In the genomic region with DNA sequence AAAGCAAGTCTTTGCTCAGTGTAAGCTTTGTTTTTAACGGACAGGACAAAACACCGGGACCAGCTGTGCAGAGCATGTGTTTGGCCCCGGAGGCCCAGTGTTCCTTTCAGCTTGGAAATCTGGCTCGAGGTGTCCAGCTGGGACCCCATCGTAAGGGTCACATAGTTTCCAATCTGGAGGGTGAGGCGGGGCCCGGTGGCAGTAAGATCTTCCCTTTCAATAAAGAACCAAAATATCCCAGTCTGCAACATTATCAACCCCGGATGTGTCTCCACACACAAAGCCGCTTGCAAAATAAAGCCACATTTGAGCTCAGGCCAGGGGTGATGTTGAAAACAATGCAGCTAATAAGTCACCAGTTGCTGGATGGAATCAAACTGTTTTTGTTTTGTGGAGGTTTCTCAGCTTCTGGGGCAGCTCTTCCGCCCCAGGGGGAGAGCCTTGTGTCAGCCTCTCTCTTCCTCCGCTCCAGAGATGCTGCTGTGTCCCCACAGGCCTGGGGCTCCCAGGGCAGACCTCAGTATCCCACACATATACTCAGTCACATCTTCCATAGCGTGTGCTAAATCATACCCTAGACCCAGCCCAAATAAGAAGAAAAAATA, we compare ENCODE assay signal across 10 cellular contexts.
DNase-seq lines count a peak whose midpoint lies in the region; ATAC-seq, FAIRE-seq and TF ChIP-seq lines count a peak whose summit lies in the region.
"Had no signal": no experiment of that assay in that cellular context is flagged by ENCODE, and none has a peak within 500 bp of the region (broad histone marks: within the 10 kb centered on the region; RNA-seq: fewer than 3 reads in every experiment).

No MANE protein-coding gene starts in this region.

- no peak for TF ChIP-seq RAD21 in H1 (IDR thresholded peaks at IDR 0.05 in 1 of 2, conservative IDR thresholded peaks at IDR 0.05 in 1 of 2; ENCODE audit: low read depth in 2 of 2, low read length in 2 of 2)

- TF ChIP-seq EP300 in H1 (IDR thresholded peaks at IDR 0.05; ENCODE audit: borderline replicate concordance in 1 of 2, low read depth in 2 of 2, low read length in 2 of 2): no peak
- TF ChIP-seq EP300 in tibial nerve (IDR thresholded peaks at IDR 0.05): peak in 1 of 2 donors; percentile 88

- H3K79me2 ChIP-seq in H1 (ENCODE audit: control insufficient read depth in 1 of 2, insufficient read depth in 2 of 2, low read length in 2 of 2): no peaks in the 10 kb centered on the region

- H3K9ac ChIP-seq in H1 (replicated peaks in 1 of 4; ENCODE audit: extremely low read depth in 1 of 4, low read depth in 3 of 4, low read length in 3 of 4): no peak overlapping the region
- peak overlapping the region; percentile 56 for H3K9ac ChIP-seq in mesenchymal stem cell (ENCODE audit: low read length)

- H4K5ac ChIP-seq in H1 (ENCODE audit: insufficient read length, low read depth, low read length): no peak overlapping the region

- no peaks in the 10 kb centered on the region for H3K79me1 ChIP-seq in H1 (ENCODE audit: low read depth, low read length)
- H3K79me1 ChIP-seq in mesenchymal stem cell (replicated peaks; ENCODE audit: low read length, poor library complexity, severe bottlenecking): no peaks in the 10 kb centered on the region

- peaks cover 0 to 7% (median 1%) of the 10 kb centered on the region in 4 experiments; a peak in 2 of 7 replicates for H3K27me3 ChIP-seq in H1 (replicated peaks in 1 of 4; ENCODE audit: control insufficient read depth in 3 of 4, extremely low read depth in 1 of 4, insufficient read depth in 3 of 4, low read length in 3 of 4)
- peaks cover 21 to 58% of the 10 kb centered on the region in 2 experiments for H3K27me3 ChIP-seq in mesenchymal stem cell (ENCODE audit: control insufficient read depth in 1 of 2, insufficient read depth in 1 of 2, low read length in 2 of 2)
- peaks cover 0 to 8% of the 10 kb centered on the region in 2 donors for H3K27me3 ChIP-seq in tibial nerve

- H3K36me3 ChIP-seq in H1 (ENCODE audit: control insufficient read depth in 2 of 4, insufficient read depth in 4 of 4, low read length in 3 of 4) (no peaks in the 10 kb centered on the region), mesenchymal stem cell (ENCODE audit: control insufficient read depth in 1 of 2, insufficient read depth in 2 of 2, low read depth in 1 of 2, low read length in 2 of 2) (no peaks in the 10 kb centered on the region), tibial nerve (no peaks in the 10 kb centered on the region)

- H3K9me3 ChIP-seq in H1 (ENCODE audit: insufficient read depth in 2 of 2, low read depth in 1 of 2, low read length in 1 of 2) (no peaks in the 10 kb centered on the region), mesenchymal stem cell (ENCODE audit: control insufficient read depth, low read length) (no peaks in the 10 kb centered on the region), tibial nerve (no peaks in the 10 kb centered on the region)

- H3K27ac Mint-ChIP-seq in activated T-helper 17 cell treated with anti-CD3 and anti-CD28 coated beads, Interleukin-2, amount 50 U/mL, for 72 hours: no peak overlapping the region

- no peaks in the 10 kb centered on the region for H3K4me1 Mint-ChIP-seq in activated T-helper 17 cell treated with anti-CD3 and anti-CD28 coated beads, Interleukin-2, amount 50 U/mL, for 72 hours

- no peak overlapping the region for H2AFZ ChIP-seq in H1 (ENCODE audit: low read length)
- no peak overlapping the region for H2AFZ ChIP-seq in mesenchymal stem cell (ENCODE audit: low read depth, low read length)

- no peak overlapping the region for H3K56ac ChIP-seq in H1 (replicated peaks; ENCODE audit: insufficient read length, low read depth, low read length)

- DNase-seq in NOMO-1 (lab: John Stamatoyannopoulos, UW; ENCODE audit: unreplicated experiment in 2 of 2) (peak; percentile 36 to 72), H1 (ENCODE audit: low read depth in 1 of 2, low spot score in 2 of 2) (no peak), mesenchymal stem cell (no peak), tibial nerve (ENCODE audit: low spot score in 2 of 2) (peak; percentile 76 to 87), NCI-H446 treated with DMSO at 0.1 percent for 48 hours (lab: John Stamatoyannopoulos, UW) (no peak)
- DNase-seq: foreskin keratinocyte had no signal

- H3K14ac ChIP-seq in H1 (ENCODE audit: insufficient read length): no peak overlapping the region
- H3K14ac ChIP-seq in mesenchymal stem cell (ENCODE audit: low read length in 2 of 2): no peak overlapping the region

- no peaks in the 10 kb centered on the region for H3K36me3 Mint-ChIP-seq in activated T-helper 17 cell treated with anti-CD3 and anti-CD28 coated beads, Interleukin-2, amount 50 U/mL, for 72 hours (ENCODE audit: low read depth)

- peaks cover 2% of the 10 kb centered on the region for H3K27me3 Mint-ChIP-seq in activated T-helper 17 cell treated with anti-CD3 and anti-CD28 coated beads, Interleukin-2, amount 50 U/mL, for 72 hours

- H3K4me3 Mint-ChIP-seq in activated T-helper 17 cell treated with anti-CD3 and anti-CD28 coated beads, Interleukin-2, amount 50 U/mL, for 72 hours: no peak overlapping the region

- H3K4ac ChIP-seq in H1 (replicated peaks; ENCODE audit: insufficient read length, low read depth, low read length): no peak overlapping the region
- H3K4ac ChIP-seq in mesenchymal stem cell (ENCODE audit: low read depth in 1 of 2, low read length in 2 of 2): no peak overlapping the region

- peaks cover 4 to 15% (median 10%) of the 10 kb centered on the region in 4 experiments for H3K4me1 ChIP-seq in H1 (replicated peaks in 1 of 4; ENCODE audit: control insufficient read depth in 3 of 4, insufficient read depth in 4 of 4, low read length in 3 of 4)
- H3K4me1 ChIP-seq in mesenchymal stem cell (ENCODE audit: control insufficient read depth, insufficient read depth, low read depth, low read length): peaks cover 8% of the 10 kb centered on the region
- H3K4me1 ChIP-seq in tibial nerve: peaks cover 0 to 34% (median 9%) of the 10 kb centered on the region in 4 donors
- H3K4me1 ChIP-seq: foreskin keratinocyte had no signal

- no peak overlapping the region for H3K23ac ChIP-seq in H1 (ENCODE audit: insufficient read length)
- H3K23ac ChIP-seq in mesenchymal stem cell (ENCODE audit: low read length in 2 of 2): no peak overlapping the region

- H4K20me1 ChIP-seq in H1 (replicated peaks in 1 of 2; ENCODE audit: control insufficient read depth in 1 of 2, insufficient read depth in 2 of 2, low read length in 2 of 2): no peaks in the 10 kb centered on the region

- no peak for FAIRE-seq in H1 (lab: Jason Lieb, UNC)
- FAIRE-seq: HTR-8/SVneo had no signal

- H4K8ac ChIP-seq in H1 (ENCODE audit: extremely low read depth, insufficient read depth, low read length): no peak overlapping the region
- no peak overlapping the region for H4K8ac ChIP-seq in mesenchymal stem cell (ENCODE audit: low read length)

- H3K23me2 ChIP-seq in H1 (ENCODE audit: low read depth, low read length): no peaks in the 10 kb centered on the region

- no peak overlapping the region for H2BK15ac ChIP-seq in H1 (ENCODE audit: low read length)
- H2BK15ac ChIP-seq in mesenchymal stem cell (ENCODE audit: low read depth, poor library complexity, severe bottlenecking): no peak overlapping the region

- H3K18ac ChIP-seq in H1 (ENCODE audit: extremely low read depth, low read length): no peak overlapping the region
- no peak overlapping the region for H3K18ac ChIP-seq in mesenchymal stem cell (ENCODE audit: low read depth in 1 of 2, low read length in 2 of 2)

- H2BK120ac ChIP-seq in H1 (replicated peaks; ENCODE audit: low read depth, low read length) (no peak overlapping the region), mesenchymal stem cell (ENCODE audit: low read depth, low read length) (no peak overlapping the region)

- H2BK12ac ChIP-seq in H1 (ENCODE audit: low read depth, low read length) (peak overlapping the region; percentile 60; the same call in 1 of the 2 replicates), mesenchymal stem cell (ENCODE audit: low read length in 2 of 2) (no peak overlapping the region)

- H4K91ac ChIP-seq in H1 (replicated peaks; ENCODE audit: insufficient read length, low read length) (no peak overlapping the region), mesenchymal stem cell (ENCODE audit: low read length) (no peak overlapping the region)

- no peak overlapping the region for H3K27ac ChIP-seq in H1 (ENCODE audit: low read depth, low read length)
- H3K27ac ChIP-seq in mesenchymal stem cell (ENCODE audit: low read length, poor library complexity, severe bottlenecking): no peak overlapping the region
- peak overlapping the region in 2 of 4 donors; percentile 46 to 57 for H3K27ac ChIP-seq in tibial nerve
- H3K27ac ChIP-seq: foreskin keratinocyte had no signal

- WGBS in H1 (ENCODE audit: extremely low coverage in 1 of 2, insufficient coverage in 1 of 2, insufficient read length in 1 of 2, insufficient replicate concordance in 2 of 2, low coverage in 1 of 2, low lambda C conversion rate in 2 of 2, missing lambda C conversion rate in 1 of 2), 2 experiments: 86% methylated on average over 12 of the region's 12 CpGs; no CpG with 5 or more reads in 1 of the 2 experiments
- WGBS in mesenchymal stem cell: 82% methylated on average over 12 of the region's 12 CpGs
- WGBS in tibial nerve, 2 donors: 18 to 26% methylated on average over 11 to 12 of the region's 12 CpGs

- H2BK5ac ChIP-seq in H1 (ENCODE audit: low read depth, low read length): no peak overlapping the region
- no peak overlapping the region for H2BK5ac ChIP-seq in mesenchymal stem cell (ENCODE audit: low read depth, low read length, poor library complexity, severe bottlenecking)

- H3K9me3 Mint-ChIP-seq in activated T-helper 17 cell treated with anti-CD3 and anti-CD28 coated beads, Interleukin-2, amount 50 U/mL, for 72 hours: no peaks in the 10 kb centered on the region

- H2AK5ac ChIP-seq in H1 (ENCODE audit: low read depth, low read length): no peak overlapping the region
- no peak overlapping the region for H2AK5ac ChIP-seq in mesenchymal stem cell (ENCODE audit: low read length, severe bottlenecking)

- no peak overlapping the region for H2BK20ac ChIP-seq in H1 (ENCODE audit: low read length)

- H3K4me3 ChIP-seq in H1 (ENCODE audit: extremely low read depth in 1 of 4, insufficient read depth in 2 of 4, low read depth in 3 of 4, low read length in 4 of 4) (no peak overlapping the region), mesenchymal stem cell (ENCODE audit: insufficient read depth in 1 of 2, low read depth in 1 of 2, low read length in 2 of 2) (peak overlapping the region in 1 of 2 experiments; percentile 30), tibial nerve (no peak overlapping the region)

- CTCF ChIA-PET in H1 (lab: Charles Lee; ENCODE audit: partially characterized antibody): interaction anchor here (0.9 to 1.6 kb wide), 12 partner anchors 12 to 294 kb away, joined by 3 to 4 read pairs (median 3); no protein-coding TSS in a partner anchor

- POLR2A ChIA-PET in H1 (lab: Charles Lee; ENCODE audit: partially characterized antibody): interaction anchor here (0.9 kb wide), 1 partner anchor 9 kb away, joined by 3 read pairs; no protein-coding TSS in a partner anchor

- TF ChIP-seq CTCF in H1 (IDR thresholded peaks at IDR 0.05; ENCODE audit: control extremely low read depth in 1 of 3, insufficient read depth in 1 of 3, low read depth in 1 of 3, low read length in 3 of 3): no peak
- TF ChIP-seq CTCF in tibial nerve (IDR thresholded peaks at IDR 0.05): no peak

- H3K4me2 ChIP-seq in H1 (ENCODE audit: insufficient read depth in 1 of 2, low read depth in 2 of 2, low read length in 2 of 2) (no peak overlapping the region), mesenchymal stem cell (ENCODE audit: low read length, poor library complexity, severe bottlenecking) (no peak overlapping the region)

- no peak for TF ChIP-seq POLR2A in H1 (IDR thresholded peaks at IDR 0.05; ENCODE audit: control extremely low read depth in 1 of 2, low read depth in 2 of 2, low read length in 2 of 2)
- TF ChIP-seq POLR2A in tibial nerve (IDR thresholded peaks at IDR 0.05): no peak

- ATAC-seq in HG03354 (IDR thresholded peaks at IDR 0.05; ENCODE audit: poor library complexity, severe bottlenecking, unreplicated experiment) (no peak), HG02678 (IDR thresholded peaks at IDR 0.05; ENCODE audit: unreplicated experiment) (no peak)
- ATAC-seq in activated T-helper 17 cell treated with anti-CD3 and anti-CD28 coated beads, Interleukin-2, amount 50 U/mL, for 72 hours (replicated peaks): no peak
- ATAC-seq: foreskin keratinocyte had no signal

Comparison
In these comparisons a context has a peak if more than half of its experiments do, and no peak if none do; other contexts are left out.
1. DNase-seq: peak in NOMO-1 (2 of 2) and tibial nerve (2 of 2); none in H1 (0 of 2), mesenchymal stem cell (single experiment) and NCI-H446 treated with DMSO at 0.1 percent for 48 hours (single experiment).